ENCODE assay signal across 19 cellular contexts in the genomic region with DNA sequence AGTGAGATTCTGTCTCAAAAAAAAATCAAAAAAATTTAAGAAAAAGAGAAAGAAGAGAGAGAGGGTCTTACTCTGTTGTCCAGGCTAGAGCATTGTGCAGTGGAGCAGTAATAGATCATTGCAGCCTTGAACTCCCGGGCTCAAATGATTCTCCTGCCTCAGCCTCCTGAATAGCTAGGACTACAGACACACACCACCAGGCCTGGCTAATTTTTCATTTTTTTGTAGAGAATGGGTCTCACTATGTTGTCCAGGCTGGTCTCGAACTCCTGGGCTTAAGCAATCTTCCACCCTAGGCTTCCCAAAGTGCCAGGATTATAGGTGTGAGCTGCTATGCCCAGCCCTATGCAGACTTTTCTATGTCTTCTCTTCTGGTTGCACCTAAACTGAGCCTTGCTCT. TPM values are rescaled to one million over a fixed set of nuclear protein-coding genes. Genes with fewer than 3 reads are reported as not detected.
DNase-seq lines count a peak whose midpoint lies in the region; ATAC-seq, FAIRE-seq and TF ChIP-seq lines count a peak whose summit lies in the region.
"Had no signal": no experiment of that assay in that cellular context is flagged by ENCODE, and none has a peak within 500 bp of the region (broad histone marks: within the 10 kb centered on the region; RNA-seq: fewer than 3 reads in every experiment).

No MANE protein-coding gene starts in this region.

- no peak overlapping the region for H3K4me3 Mint-ChIP-seq in WTC11
- H3K4me3 Mint-ChIP-seq: CD4-positive, CD25-positive, alpha-beta regulatory T cell; GM23338 had no signal

- H3K79me2 ChIP-seq in HepG2 (ENCODE audit: insufficient read depth, low read length) = no peaks in the 10 kb centered on the region
- peaks cover 1% of the 10 kb centered on the region for H3K79me2 ChIP-seq in endothelial cell of umbilical vein (ENCODE audit: control insufficient read depth, insufficient read depth, low read length)

- intact Hi-C loops in HepG2 (cut with micrococcal nuclease; ENCODE audit: unreplicated experiment) = no loop called here
- intact Hi-C loops in right lobe of liver (cut with DNase I) = no loop called here
- intact Hi-C loops in endothelial cell of umbilical vein (cut with micrococcal nuclease) = no loop called here

- H3K9me3 Mint-ChIP-seq in WTC11 = no peaks in the 10 kb centered on the region
- H3K9me3 Mint-ChIP-seq: CD4-positive, CD25-positive, alpha-beta regulatory T cell; GM23338 had no signal

- H3K27ac ChIP-seq in HepG2 (ENCODE audit: extremely low read length, insufficient read depth, low read length) = no peak overlapping the region
- no peak overlapping the region for H3K27ac ChIP-seq in right lobe of liver
- peak overlapping the region; percentile 53 for H3K27ac ChIP-seq in endothelial cell of umbilical vein (ENCODE audit: insufficient read depth, low read depth, low read length)
- H3K27ac ChIP-seq: BLaER1 treated with 17β-estradiol and CSF1 and Interleukin-3, amounts not matched to agents 10 nM and 100 nM had no signal

- no peak for TF ChIP-seq RAD21 in HepG2 (CRISPR knock-in tag; IDR thresholded peaks at IDR 0.05)

- H4K20me1 ChIP-seq in HepG2 (ENCODE audit: insufficient read depth, low read length) = no peaks in the 10 kb centered on the region
- H4K20me1 ChIP-seq in endothelial cell of umbilical vein (replicated peaks; ENCODE audit: control insufficient read depth, extremely low read depth, insufficient read depth, low read length) = no peaks in the 10 kb centered on the region

- POLR2A ChIA-PET in HepG2 (lab: Yijun Ruan, JAX) = no interaction called here
- POLR2A ChIA-PET in WTC11 (lab: Charles Lee) = no interaction called here
- POLR2A ChIA-PET in endothelial cell of umbilical vein (lab: Charles Lee) = no interaction called here

- dilution Hi-C loops in endothelial cell of umbilical vein (cut with MboI; ENCODE audit: extremely low pct_ligation_motif_present, low sequenced_read_pairs) = no loop called here

- DNase-seq in HepG2 (ENCODE audit: low spot score) (no peak), right lobe of liver (no peak), WTC11 (ENCODE audit: low spot score) (no peak), endothelial cell of umbilical vein (ENCODE audit: low read depth, low spot score) (no peak), MV-4-11 (lab: John Stamatoyannopoulos, UW) (no peak), hypothalamus (lab: John Stamatoyannopoulos, UW) (no peak)
- DNase-seq: ACHN; CD4-positive, CD25-positive, alpha-beta regulatory T cell; DMS 273 treated with DMSO at 0.1 percent for 48 hours; H7; KG1 had no signal

- no peaks in the 10 kb centered on the region for H3K4me1 Mint-ChIP-seq in WTC11
- H3K4me1 Mint-ChIP-seq: GM23338 had no signal

- no peak for FAIRE-seq in HepG2 (lab: Jason Lieb, UNC)
- FAIRE-seq in endothelial cell of umbilical vein (lab: Jason Lieb, UNC) = no peak
- FAIRE-seq: GM12878, GM18507 had no signal

- H3K9me3 ChIP-seq in HepG2 (ENCODE audit: low read length) (no peaks in the 10 kb centered on the region), right lobe of liver (no peaks in the 10 kb centered on the region), endothelial cell of umbilical vein (replicated peaks; ENCODE audit: control insufficient read depth, insufficient read depth, low read length) (no peaks in the 10 kb centered on the region)

- no peak for TF ChIP-seq CTCF in HepG2 (CRISPR knock-in tag; IDR thresholded peaks at IDR 0.05)
- TF ChIP-seq CTCF in right lobe of liver (IDR thresholded peaks at IDR 0.05) = no peak
- no peak for TF ChIP-seq CTCF in WTC11 (IDR thresholded peaks at IDR 0.05)
- TF ChIP-seq CTCF in endothelial cell of umbilical vein (IDR thresholded peaks at IDR 0.05; ENCODE audit: extremely low read depth in 1 of 2, insufficient read depth in 1 of 2, low read depth in 1 of 2, low read length in 2 of 2) = no peak

- no peaks in the 10 kb centered on the region for H3K27me3 ChIP-seq in HepG2 (ENCODE audit: control insufficient read depth in 1 of 2, insufficient read depth in 2 of 2, low read length in 2 of 2)
- H3K27me3 ChIP-seq in right lobe of liver = no peaks in the 10 kb centered on the region
- H3K27me3 ChIP-seq in endothelial cell of umbilical vein (ENCODE audit: control insufficient read depth in 2 of 2, insufficient read depth in 2 of 2, low read length in 2 of 2) = no peaks in the 10 kb centered on the region
- H3K27me3 ChIP-seq: BLaER1 treated with 17β-estradiol and CSF1 and Interleukin-3, amounts not matched to agents 10 nM and 100 nM had no signal

- no peaks in the 10 kb centered on the region for H3K9me1 ChIP-seq in endothelial cell of umbilical vein (replicated peaks; ENCODE audit: control insufficient read depth, extremely low read depth, insufficient read depth, low read length)

- H3K36me3 Mint-ChIP-seq in WTC11 = peaks cover 60% of the 10 kb centered on the region

- WGBS in HepG2 (ENCODE audit: low lambda C conversion rate) = 97% methylated on average over 2 of the region's 2 CpGs
- 100% methylated on average over 2 of the region's 2 CpGs for WGBS in right lobe of liver (ENCODE audit: insufficient coverage, low coverage, low lambda C conversion rate, missing lambda C conversion rate)

- no peak overlapping the region for H3K4me2 ChIP-seq in HepG2 (ENCODE audit: low read depth, low read length)
- peak overlapping the region; percentile 38 for H3K4me2 ChIP-seq in endothelial cell of umbilical vein (ENCODE audit: insufficient read depth, low read length)
- H3K4me2 ChIP-seq: BLaER1 treated with 17β-estradiol and CSF1 and Interleukin-3, amounts not matched to agents 10 nM and 100 nM; GM23338 had no signal

- H2AFZ ChIP-seq in HepG2 (ENCODE audit: low read length) (no peak overlapping the region), endothelial cell of umbilical vein (ENCODE audit: low read depth, low read length) (no peak overlapping the region)
- H2AFZ ChIP-seq: GM23338 had no signal

- BruUV-seq in HepG2 (replicated peaks; lab: Mats Ljungman, UMichigan) (no TSS peak), endothelial cell of umbilical vein (replicated peaks; lab: Mats Ljungman, UMichigan) (no TSS peak)

- H3K36me3 ChIP-seq in HepG2 (replicated peaks in 1 of 2; ENCODE audit: control insufficient read depth in 1 of 2, insufficient read depth in 2 of 2, low read length in 2 of 2) (peaks cover 15 to 42% of the 10 kb centered on the region in 2 experiments), right lobe of liver (peaks cover 0 to 37% (median 11%) of the 10 kb centered on the region in 4 donors), endothelial cell of umbilical vein (ENCODE audit: control insufficient read depth in 2 of 2, extremely low read depth in 1 of 2, insufficient read depth in 2 of 2, low read length in 2 of 2) (peaks cover 5 to 9% of the 10 kb centered on the region in 2 experiments)

- H3K4me3 ChIP-seq in HepG2 (replicated peaks in 1 of 3; ENCODE audit: insufficient read depth in 1 of 3, low read depth in 2 of 3, low read length in 3 of 3) (no peak overlapping the region), right lobe of liver (no peak overlapping the region), endothelial cell of umbilical vein (replicated peaks in 1 of 3; ENCODE audit: insufficient read depth in 1 of 3, low read depth in 1 of 3, low read length in 3 of 3) (no peak overlapping the region)
- H3K4me3 ChIP-seq: BLaER1 treated with 17β-estradiol and CSF1 and Interleukin-3, amounts not matched to agents 10 nM and 100 nM; GM12878; GM23338 had no signal

- no peak overlapping the region for H3K9ac ChIP-seq in HepG2 (ENCODE audit: insufficient read depth, low read depth, low read length)
- no peak overlapping the region for H3K9ac ChIP-seq in endothelial cell of umbilical vein (replicated peaks; ENCODE audit: extremely low read depth, insufficient read depth, low read length)
- H3K9ac ChIP-seq: BLaER1 treated with 17β-estradiol and CSF1 and Interleukin-3, amounts not matched to agents 10 nM and 100 nM had no signal

- TF ChIP-seq POLR2A in HepG2 (IDR thresholded peaks at IDR 0.05; ENCODE audit: insufficient read depth in 1 of 2, low read depth in 2 of 2, low read length in 2 of 2) = no peak
- no peak for TF ChIP-seq POLR2A in right lobe of liver (IDR thresholded peaks at IDR 0.05)
- TF ChIP-seq POLR2A in endothelial cell of umbilical vein (IDR thresholded peaks at IDR 0.05; ENCODE audit: low read depth, low read length) = no peak

- TF ChIP-seq EP300 in HepG2 (IDR thresholded peaks at IDR 0.05; ENCODE audit: low read depth in 2 of 2, low read length in 2 of 2) = no peak
- TF ChIP-seq EP300 in HepG2 (CRISPR knock-in tag; IDR thresholded peaks at IDR 0.05; ENCODE audit: borderline replicate concordance) = no peak

- in situ Hi-C loops in HepG2 (cut with HindIII; ENCODE audit: extremely low pct_ligation_motif_present, low pct_unique_long_range_greater_than_20kb) = no loop called here

- ATAC-seq in HepG2 = peak; percentile 26; the same call in 1 of the 3 replicates
- no peak for ATAC-seq in right lobe of liver
- ATAC-seq in WTC11 = no peak
- ATAC-seq in HG02973 (IDR thresholded peaks at IDR 0.05; ENCODE audit: unreplicated experiment) = no peak
- ATAC-seq: GM12878, GM23338 had no signal

- CTCF ChIA-PET in HepG2 (lab: Yijun Ruan, JAX; ENCODE audit: low intra/inter-chr PET ratio, low total read pairs) (no interaction called here), WTC11 (lab: Charles Lee) (no interaction called here), endothelial cell of umbilical vein (lab: Charles Lee) (interaction anchor here (0.9 to 1.3 kb wide), 2 partner anchors 23 to 45 kb away, joined by 3 to 4 read pairs; no protein-coding TSS in a partner anchor)

- H3K4me1 ChIP-seq in HepG2 (ENCODE audit: insufficient read depth, low read length) (peaks cover 15% of the 10 kb centered on the region), right lobe of liver (no peaks in the 10 kb centered on the region), endothelial cell of umbilical vein (ENCODE audit: control insufficient read depth, extremely low read depth, insufficient read depth, low read length) (peaks cover 25% of the 10 kb centered on the region)
- H3K4me1 ChIP-seq: BLaER1 treated with 17β-estradiol and CSF1 and Interleukin-3, amounts not matched to agents 10 nM and 100 nM had no signal

- H3K27ac Mint-ChIP-seq in WTC11 = no peak overlapping the region
- H3K27ac Mint-ChIP-seq: CD4-positive, CD25-positive, alpha-beta regulatory T cell; GM23338 had no signal

- no peaks in the 10 kb centered on the region for H3K27me3 Mint-ChIP-seq in WTC11 (ENCODE audit: low read depth)
- H3K27me3 Mint-ChIP-seq: CD4-positive, CD25-positive, alpha-beta regulatory T cell had no signal

RNA-seq across cellular contexts. Expression of a gene that starts 25.0 kb away (rescaled TPM):
- total RNA-seq in HepG2 (2016; rRNA removed; fragmentation: Illumina TruSeq; extraction: Trizol) = 37.5 and 56.9 TPM in 2 replicates
- total RNA-seq in HepG2 (2016; cell fraction: cytosol; rRNA removed; fragmentation: Illumina TruSeq; extraction: Trizol; ENCODE audit: low read depth) = 6.6 and 6.8 TPM in 2 replicates
- total RNA-seq in HepG2 (2016; cell fraction: insoluble cytoplasmic fraction; rRNA removed; fragmentation: Illumina TruSeq; extraction: Trizol) = 38.7 and 57.2 TPM in 2 replicates
- total RNA-seq in HepG2 (2016; cell fraction: membrane; rRNA removed; fragmentation: Illumina TruSeq; extraction: Trizol) = 18.8 and 19.2 TPM in 2 replicates
- total RNA-seq in HepG2 (2016; cell fraction: nucleus; rRNA removed; fragmentation: Illumina TruSeq; extraction: Trizol) = 22.5 and 23.0 TPM in 2 replicates
- polyA plus RNA-seq in HepG2 (2011; rRNA removed) = 81.5 and 118 TPM in 2 replicates
- 92.8 and 95.4 TPM in 2 replicates for polyA plus RNA-seq in HepG2 (2011; cell fraction: cytosol; rRNA removed)
- 23.1 and 24.7 TPM in 2 replicates for polyA plus RNA-seq in HepG2 (2011; cell fraction: nucleus; rRNA removed)
- 56.3 and 67.6 TPM in 2 replicates for polyA plus RNA-seq in HepG2 (2012)
- polyA plus RNA-seq in HepG2 (2016; cell fraction: cytosol; fragmentation: Illumina TruSeq; extraction: Trizol; ENCODE audit: low read depth) = 7.6 and 7.7 TPM in 2 replicates
- 108 TPM in 2 replicates for polyA plus RNA-seq in HepG2 (2016; cell fraction: insoluble cytoplasmic fraction; fragmentation: Illumina TruSeq; extraction: Trizol; ENCODE audit: low read depth)
- 15.3 and 17.5 TPM in 2 replicates for polyA plus RNA-seq in HepG2 (2016; cell fraction: membrane; fragmentation: Illumina TruSeq; extraction: Trizol; ENCODE audit: low read depth)
- 47.7 and 50.3 TPM in 2 replicates for polyA plus RNA-seq in HepG2 (2016; cell fraction: nucleus; fragmentation: Illumina TruSeq; extraction: Trizol; ENCODE audit: insufficient read depth, low read depth)
- polyA minus RNA-seq in HepG2 (2011; rRNA and poly(A)+ RNA removed; ENCODE audit: low replicate concordance) = 51.0 and 104 TPM in 2 replicates
- polyA minus RNA-seq in HepG2 (2011; cell fraction: cytosol; rRNA and poly(A)+ RNA removed) = 52.6 and 58.3 TPM in 2 replicates
- 32.3 and 32.6 TPM in 2 replicates for polyA minus RNA-seq in HepG2 (2011; cell fraction: nucleus; rRNA and poly(A)+ RNA removed)
- 10 to 100 TPM; 34.3 to 47.0 (median 38.9) TPM for total RNA-seq in right lobe of liver
- total RNA-seq in WTC11 (2021) = 48.0 to 50.1 TPM (median 48.7 TPM) in 3 replicates
- total RNA-seq in endothelial cell of umbilical vein = 78.5 and 81.2 TPM in 2 replicates
- polyA plus RNA-seq in endothelial cell of umbilical vein = 88.3 and 95.6 TPM in 2 replicates
- polyA plus RNA-seq in endothelial cell of umbilical vein (2011; cell fraction: cytosol; rRNA removed) = 95.0 and 95.7 TPM in 2 replicates
- 45.9 and 46.5 TPM in 2 replicates for polyA plus RNA-seq in endothelial cell of umbilical vein (2011; cell fraction: nucleus; rRNA removed)
- polyA plus RNA-seq in endothelial cell of umbilical vein (2012) = 96.7 and 107 TPM in 2 replicates
- polyA minus RNA-seq in endothelial cell of umbilical vein = 88.0 and 101 TPM in 2 replicates
- 28.3 TPM for polyA minus RNA-seq in endothelial cell of umbilical vein (2011; cell fraction: cytosol; rRNA and poly(A)+ RNA removed)
- polyA minus RNA-seq in endothelial cell of umbilical vein (2011; cell fraction: nucleus; rRNA and poly(A)+ RNA removed) = 23.0 and 31.7 TPM in 2 replicates

RNA-seq across cellular contexts. Expression of a gene that starts 28.5 kb away (rescaled TPM):
- total RNA-seq in HepG2 (2016; rRNA removed; fragmentation: Illumina TruSeq; extraction: Trizol) = 31.1 and 51.3 TPM in 2 replicates
- total RNA-seq in HepG2 (2016; cell fraction: cytosol; rRNA removed; fragmentation: Illumina TruSeq; extraction: Trizol; ENCODE audit: low read depth) = 8.8 and 9.4 TPM in 2 replicates
- 28.3 and 49.0 TPM in 2 replicates for total RNA-seq in HepG2 (2016; cell fraction: insoluble cytoplasmic fraction; rRNA removed; fragmentation: Illumina TruSeq; extraction: Trizol)
- 13.2 and 16.4 TPM in 2 replicates for total RNA-seq in HepG2 (2016; cell fraction: membrane; rRNA removed; fragmentation: Illumina TruSeq; extraction: Trizol)
- 28.7 and 30.6 TPM in 2 replicates for total RNA-seq in HepG2 (2016; cell fraction: nucleus; rRNA removed; fragmentation: Illumina TruSeq; extraction: Trizol)
- 6.2 and 9.8 TPM in 2 replicates for polyA plus RNA-seq in HepG2 (2011; rRNA removed)
- 3.9 and 4.5 TPM in 2 replicates for polyA plus RNA-seq in HepG2 (2011; cell fraction: cytosol; rRNA removed)
- polyA plus RNA-seq in HepG2 (2011; cell fraction: nucleus; rRNA removed) = 5.5 and 6.2 TPM in 2 replicates
- 8.1 and 13.3 TPM in 2 replicates for polyA plus RNA-seq in HepG2 (2012)
- 0.77 and 1.1 TPM in 2 replicates for polyA plus RNA-seq in HepG2 (2016; cell fraction: cytosol; fragmentation: Illumina TruSeq; extraction: Trizol; ENCODE audit: low read depth)
- polyA plus RNA-seq in HepG2 (2016; cell fraction: insoluble cytoplasmic fraction; fragmentation: Illumina TruSeq; extraction: Trizol; ENCODE audit: low read depth) = 25.0 and 27.9 TPM in 2 replicates
- 3.1 and 3.4 TPM in 2 replicates for polyA plus RNA-seq in HepG2 (2016; cell fraction: membrane; fragmentation: Illumina TruSeq; extraction: Trizol; ENCODE audit: low read depth)
- polyA plus RNA-seq in HepG2 (2016; cell fraction: nucleus; fragmentation: Illumina TruSeq; extraction: Trizol; ENCODE audit: insufficient read depth, low read depth) = 36.4 and 41.0 TPM in 2 replicates
- polyA minus RNA-seq in HepG2 (2011; rRNA and poly(A)+ RNA removed; ENCODE audit: low replicate concordance) = 10.4 and 16.3 TPM in 2 replicates
- 9.9 and 12.0 TPM in 2 replicates for polyA minus RNA-seq in HepG2 (2011; cell fraction: cytosol; rRNA and poly(A)+ RNA removed)
- 21.0 and 21.8 TPM in 2 replicates for polyA minus RNA-seq in HepG2 (2011; cell fraction: nucleus; rRNA and poly(A)+ RNA removed)
- 1 to 10 TPM; 2.9 to 8.1 (median 4.3) TPM for total RNA-seq in right lobe of liver
- 37.9 to 43.3 TPM (median 39.8 TPM) in 3 replicates for total RNA-seq in WTC11 (2021)
- 18.9 and 19.6 TPM in 2 replicates for total RNA-seq in endothelial cell of umbilical vein
- 3.5 and 4.5 TPM in 2 replicates for polyA plus RNA-seq in endothelial cell of umbilical vein
- polyA plus RNA-seq in endothelial cell of umbilical vein (2011; cell fraction: cytosol; rRNA removed) = 5.9 and 6.4 TPM in 2 replicates
- polyA plus RNA-seq in endothelial cell of umbilical vein (2011; cell fraction: nucleus; rRNA removed) = 10.1 and 13.1 TPM in 2 replicates
- 13.1 and 16.9 TPM in 2 replicates for polyA plus RNA-seq in endothelial cell of umbilical vein (2012)
- polyA minus RNA-seq in endothelial cell of umbilical vein = 8.0 and 8.1 TPM in 2 replicates
- polyA minus RNA-seq in endothelial cell of umbilical vein (2011; cell fraction: cytosol; rRNA and poly(A)+ RNA removed) = 17.8 TPM
- polyA minus RNA-seq in endothelial cell of umbilical vein (2011; cell fraction: nucleus; rRNA and poly(A)+ RNA removed) = 8.1 and 10.0 TPM in 2 replicates

RNA-seq across cellular contexts. Expression of a gene that starts 41.2 kb away (rescaled TPM):
- total RNA-seq in HepG2 (2016; rRNA removed; fragmentation: Illumina TruSeq; extraction: Trizol) (not detected in 2 replicates), right lobe of liver (under 1 TPM in 1 of 6 experiments, not detected in 5; 0.15 TPM), WTC11 (2021) (0.02 to 0.09 TPM (median 0.09 TPM) in 3 replicates), endothelial cell of umbilical vein (not detected in 2 replicates)
- total RNA-seq in HepG2 (2016; cell fraction: cytosol; rRNA removed; fragmentation: Illumina TruSeq; extraction: Trizol; ENCODE audit: low read depth) = not detected in 2 replicates
- total RNA-seq in HepG2 (2016; cell fraction: insoluble cytoplasmic fraction; rRNA removed; fragmentation: Illumina TruSeq; extraction: Trizol) = not detected in 2 replicates
- total RNA-seq in HepG2 (2016; cell fraction: membrane; rRNA removed; fragmentation: Illumina TruSeq; extraction: Trizol) = 0.03 TPM in 1 of 2 replicates, not detected in the other
- not detected in 2 replicates for total RNA-seq in HepG2 (2016; cell fraction: nucleus; rRNA removed; fragmentation: Illumina TruSeq; extraction: Trizol)
- polyA plus RNA-seq in HepG2 (2011; rRNA removed) (not detected in 2 replicates), endothelial cell of umbilical vein (not detected in 2 replicates)
- polyA plus RNA-seq in HepG2 (2011; cell fraction: cytosol; rRNA removed) = 0.04 TPM in 1 of 2 replicates, not detected in the other
- 0.07 and 0.29 TPM in 2 replicates for polyA plus RNA-seq in HepG2 (2011; cell fraction: nucleus; rRNA removed)
- not detected in 2 replicates for polyA plus RNA-seq in HepG2 (2012)
- polyA plus RNA-seq in HepG2 (2016; cell fraction: cytosol; fragmentation: Illumina TruSeq; extraction: Trizol; ENCODE audit: low read depth) = not detected in 2 replicates
- polyA plus RNA-seq in HepG2 (2016; cell fraction: insoluble cytoplasmic fraction; fragmentation: Illumina TruSeq; extraction: Trizol; ENCODE audit: low read depth) = not detected in 2 replicates
- polyA plus RNA-seq in HepG2 (2016; cell fraction: membrane; fragmentation: Illumina TruSeq; extraction: Trizol; ENCODE audit: low read depth) = not detected in 2 replicates
- not detected in 2 replicates for polyA plus RNA-seq in HepG2 (2016; cell fraction: nucleus; fragmentation: Illumina TruSeq; extraction: Trizol; ENCODE audit: insufficient read depth, low read depth)
- polyA minus RNA-seq in HepG2 (2011; rRNA and poly(A)+ RNA removed; ENCODE audit: low replicate concordance) = 0.02 TPM in 1 of 2 replicates, not detected in the other
- polyA minus RNA-seq in HepG2 (2011; cell fraction: cytosol; rRNA and poly(A)+ RNA removed) = not detected in 2 replicates
- 0.13 and 0.37 TPM in 2 replicates for polyA minus RNA-seq in HepG2 (2011; cell fraction: nucleus; rRNA and poly(A)+ RNA removed)
- not detected in 2 replicates for polyA plus RNA-seq in endothelial cell of umbilical vein (2011; cell fraction: cytosol; rRNA removed)
- not detected in 2 replicates for polyA plus RNA-seq in endothelial cell of umbilical vein (2011; cell fraction: nucleus; rRNA removed)
- 0.08 and 0.10 TPM in 2 replicates for polyA plus RNA-seq in endothelial cell of umbilical vein (2012)
- polyA minus RNA-seq in endothelial cell of umbilical vein = not detected in 2 replicates
- polyA minus RNA-seq in endothelial cell of umbilical vein (2011; cell fraction: cytosol; rRNA and poly(A)+ RNA removed) = not detected
- polyA minus RNA-seq in endothelial cell of umbilical vein (2011; cell fraction: nucleus; rRNA and poly(A)+ RNA removed) = not detected in 2 replicates
- total RNA-seq: A172, G401, GM12878, GM23338, IMR-90 had no signal
- polyA plus RNA-seq: IMR-90 had no signal

RNA-seq across cellular contexts. Expression of a gene that starts 53.1 kb away (rescaled TPM):
- total RNA-seq in HepG2 (2016; rRNA removed; fragmentation: Illumina TruSeq; extraction: Trizol) (173 and 246 TPM in 2 replicates), right lobe of liver (1,000 to 10,000 TPM in 2 of 6 experiments, 100 to 1,000 TPM in 4; 151 to 2,070 (median 532) TPM), WTC11 (2021) (19.9 to 24.9 TPM (median 23.0 TPM) in 3 replicates), endothelial cell of umbilical vein (44.7 and 45.5 TPM in 2 replicates)
- total RNA-seq in HepG2 (2016; cell fraction: cytosol; rRNA removed; fragmentation: Illumina TruSeq; extraction: Trizol; ENCODE audit: low read depth) = 50.1 and 56.5 TPM in 2 replicates
- 166 and 239 TPM in 2 replicates for total RNA-seq in HepG2 (2016; cell fraction: insoluble cytoplasmic fraction; rRNA removed; fragmentation: Illumina TruSeq; extraction: Trizol)
- 84.9 and 96.5 TPM in 2 replicates for total RNA-seq in HepG2 (2016; cell fraction: membrane; rRNA removed; fragmentation: Illumina TruSeq; extraction: Trizol)
- total RNA-seq in HepG2 (2016; cell fraction: nucleus; rRNA removed; fragmentation: Illumina TruSeq; extraction: Trizol) = 91.2 and 93.1 TPM in 2 replicates
- polyA plus RNA-seq in HepG2 (2011; rRNA removed) (822 and 951 TPM in 2 replicates), endothelial cell of umbilical vein (76.8 and 95.0 TPM in 2 replicates)
- 1,188 and 1,378 TPM in 2 replicates for polyA plus RNA-seq in HepG2 (2011; cell fraction: cytosol; rRNA removed)
- 444 and 605 TPM in 2 replicates for polyA plus RNA-seq in HepG2 (2011; cell fraction: nucleus; rRNA removed)
- polyA plus RNA-seq in HepG2 (2012) = 656 and 669 TPM in 2 replicates
- 43.1 and 46.9 TPM in 2 replicates for polyA plus RNA-seq in HepG2 (2016; cell fraction: cytosol; fragmentation: Illumina TruSeq; extraction: Trizol; ENCODE audit: low read depth)
- polyA plus RNA-seq in HepG2 (2016; cell fraction: insoluble cytoplasmic fraction; fragmentation: Illumina TruSeq; extraction: Trizol; ENCODE audit: low read depth) = 237 and 238 TPM in 2 replicates
- 58.7 and 59.1 TPM in 2 replicates for polyA plus RNA-seq in HepG2 (2016; cell fraction: membrane; fragmentation: Illumina TruSeq; extraction: Trizol; ENCODE audit: low read depth)
- polyA plus RNA-seq in HepG2 (2016; cell fraction: nucleus; fragmentation: Illumina TruSeq; extraction: Trizol; ENCODE audit: insufficient read depth, low read depth) = 110 and 124 TPM in 2 replicates
- 19.7 and 3,602 TPM in 2 replicates for polyA minus RNA-seq in HepG2 (2011; rRNA and poly(A)+ RNA removed; ENCODE audit: low replicate concordance)
- polyA minus RNA-seq in HepG2 (2011; cell fraction: cytosol; rRNA and poly(A)+ RNA removed) = 634 and 723 TPM in 2 replicates
- 230 and 413 TPM in 2 replicates for polyA minus RNA-seq in HepG2 (2011; cell fraction: nucleus; rRNA and poly(A)+ RNA removed)
- 88.0 and 92.2 TPM in 2 replicates for polyA plus RNA-seq in endothelial cell of umbilical vein (2011; cell fraction: cytosol; rRNA removed)
- polyA plus RNA-seq in endothelial cell of umbilical vein (2011; cell fraction: nucleus; rRNA removed) = 45.9 and 46.6 TPM in 2 replicates
- 79.0 and 81.8 TPM in 2 replicates for polyA plus RNA-seq in endothelial cell of umbilical vein (2012)
- 118 and 123 TPM in 2 replicates for polyA minus RNA-seq in endothelial cell of umbilical vein
- polyA minus RNA-seq in endothelial cell of umbilical vein (2011; cell fraction: cytosol; rRNA and poly(A)+ RNA removed) = 4.2 TPM
- 27.9 and 36.1 TPM in 2 replicates for polyA minus RNA-seq in endothelial cell of umbilical vein (2011; cell fraction: nucleus; rRNA and poly(A)+ RNA removed)
- total RNA-seq: A172 had no signal
